In genomic region chr15:84981054-84981710, GRCh38 we compare ENCODE assay signal across 8 cellular contexts. TPM values are rescaled to one million over a fixed set of nuclear protein-coding genes. Genes with fewer than 3 reads are reported as not detected.
DNase-seq lines count a peak whose midpoint lies in the region; ATAC-seq and TF ChIP-seq lines count a peak whose summit lies in the region.

No MANE protein-coding gene starts in this region.

- peaks cover 5% of the 10 kb centered on the region for H3K4me1 ChIP-seq in colonic mucosa

- no peaks in the 10 kb centered on the region for H3K9me3 ChIP-seq in colonic mucosa

- H3K27me3 ChIP-seq in colonic mucosa = no peaks in the 10 kb centered on the region

- peak overlapping the region; percentile 71 for H3K4me3 ChIP-seq in colonic mucosa

- DNase-seq in Ammon's horn (ENCODE audit: low spot score) (peak; percentile 94), NCI-H460 (ENCODE audit: extremely low read depth, low read depth) (peak; percentile 93), colonic mucosa (peak; percentile 94), left lobe of liver (ENCODE audit: low spot score) (peak; percentile 98)
- DNase-seq in activated CD4-positive, alpha-beta T cell treated with anti-CD3 and anti-CD28 coated beads for 24 hours (ENCODE audit: low read depth in 2 of 2) = peak; percentile 89 to 90
- DNase-seq in stimulated activated CD4-positive, alpha-beta T cell treated with anti-CD3 and anti-CD28 coated beads, Interleukin-2, amount 100 ng/mL, for 24 hours = peak; percentile 95 to 96

- intact Hi-C loops in colonic mucosa (cut with DNase I) = no loop called here

- H3K27ac ChIP-seq in colonic mucosa = peak overlapping the region; percentile 95

- H3K36me3 ChIP-seq in colonic mucosa = no peaks in the 10 kb centered on the region

- no peak for TF ChIP-seq CTCF in colonic mucosa (IDR thresholded peaks at IDR 0.05)

- ATAC-seq in GM19043 (IDR thresholded peaks at IDR 0.05; ENCODE audit: low read depth, unreplicated experiment) = peak; percentile 45
- peak; percentile 76 for ATAC-seq in HG03354 (IDR thresholded peaks at IDR 0.05; ENCODE audit: poor library complexity, severe bottlenecking, unreplicated experiment)
- ATAC-seq in left lobe of liver = peak; percentile 75

- H3K9ac ChIP-seq in colonic mucosa (ENCODE audit: low read depth in 2 of 2, low read length in 2 of 2) = peak overlapping the region; percentile 75 to 87

RNA-seq across cellular contexts. Expression of gene PDE8A, which starts 0.5 kb away (rescaled TPM):
- total RNA-seq in NCI-H460 (2014; rRNA removed; shearing (Covaris generic)) = 39.7 and 44.6 TPM in 2 replicates
- 55.3 and 74.6 TPM in 2 replicates for polyA plus RNA-seq in NCI-H460 (2014; cell fraction: nucleus; rRNA removed)
- total RNA-seq in colonic mucosa (10 to 100 TPM; 63.3 to 85.3 TPM), left lobe of liver (33.1 TPM)

Comparison
In these comparisons a context has a peak if more than half of its experiments do, and no peak if none do; other contexts are left out.
1. Peak in every context shown above with its lines: DNase-seq, ATAC-seq, H3K4me3 ChIP-seq and H3K27ac ChIP-seq.